Comparison of ENCODE assay signal across 13 cellular contexts in genomic region chr16:24537474-24538337, GRCh38. TPM values are rescaled to one million over a fixed set of nuclear protein-coding genes. Genes with fewer than 3 reads are reported as not detected.
DNase-seq lines count a peak whose midpoint lies in the region; ATAC-seq, FAIRE-seq and TF ChIP-seq lines count a peak whose summit lies in the region.
"Had no signal": no experiment of that assay in that cellular context is flagged by ENCODE, and none has a peak within 500 bp of the region (broad histone marks: within the 10 kb centered on the region; RNA-seq: fewer than 3 reads in every experiment).

No MANE protein-coding gene starts in this region.

- H3K4me3 Mint-ChIP-seq in CD8-positive, alpha-beta T cell = peak overlapping the region; percentile 42
- H3K4me3 Mint-ChIP-seq in effector memory CD8-positive, alpha-beta T cell = peak overlapping the region; percentile 98 to 100

- peaks cover 37% of the 10 kb centered on the region; the same call in 2 of the 3 replicates for H3K4me1 ChIP-seq in A549
- H3K4me1 ChIP-seq in CD8-positive, alpha-beta T cell (ENCODE audit: insufficient read depth, low read length) = peaks cover 13% of the 10 kb centered on the region

- H3K4me1 Mint-ChIP-seq in CD8-positive, alpha-beta T cell (ENCODE audit: low read depth) = peaks cover 22% of the 10 kb centered on the region
- peaks cover 21 to 27% of the 10 kb centered on the region in 2 donors for H3K4me1 Mint-ChIP-seq in effector memory CD8-positive, alpha-beta T cell (ENCODE audit: low read depth in 2 of 2)

- H3K27ac ChIP-seq in A549 = peak overlapping the region; percentile 25 to 65; a peak in 4 of 6 replicates
- no peak overlapping the region for H3K27ac ChIP-seq in CD8-positive, alpha-beta T cell (ENCODE audit: low read depth, low read length)

- intact Hi-C loops in CD8-positive, alpha-beta T cell (cut with DNase I, micrococcal nuclease) = loop anchor here (2.0 to 10.0 kb wide), 6 partner anchors 495 to 1083 kb away; partner anchors contain the start of genes ZKSCAN2 (in 2 of the 2), COG7 (in 1 of the 2), EARS2 (in 1 of the 2) and NDUFAB1 (in 1 of the 2)

- TF ChIP-seq RAD21 in A549 (conservative IDR thresholded peaks at IDR 0.05 in 1 of 2, IDR thresholded peaks at IDR 0.05 in 1 of 2) = no peak

- H3K9me3 Mint-ChIP-seq in CD8-positive, alpha-beta T cell = no peaks in the 10 kb centered on the region
- no peaks in the 10 kb centered on the region for H3K9me3 Mint-ChIP-seq in effector memory CD8-positive, alpha-beta T cell
- H3K9me3 Mint-ChIP-seq: stimulated activated naive B cell treated with anti-CD40 and anti-IgM and Interleukin-4, amounts not matched to agents 10 μg/mL and 1 μg/mL and 100 μg/mL, for 72 hours had no signal

- H3K9me3 ChIP-seq in A549 = no peaks in the 10 kb centered on the region
- no peaks in the 10 kb centered on the region for H3K9me3 ChIP-seq in CD8-positive, alpha-beta T cell (ENCODE audit: low read length)

- H3K27me3 Mint-ChIP-seq in CD8-positive, alpha-beta T cell (ENCODE audit: low read depth) = no peaks in the 10 kb centered on the region
- peaks cover 0 to 2% of the 10 kb centered on the region in 2 donors for H3K27me3 Mint-ChIP-seq in effector memory CD8-positive, alpha-beta T cell

- no peak for TF ChIP-seq POLR2A in A549 (IDR thresholded peaks at IDR 0.05; ENCODE audit: low read length)

- peaks cover 25% of the 10 kb centered on the region for H3K36me3 Mint-ChIP-seq in CD8-positive, alpha-beta T cell
- H3K36me3 Mint-ChIP-seq in effector memory CD8-positive, alpha-beta T cell (ENCODE audit: insufficient read depth) = peaks cover 34% of the 10 kb centered on the region

- peak overlapping the region; percentile 97 for H3K4me2 ChIP-seq in A549

- DNase-seq in A549 (ENCODE audit: low read depth in 1 of 2, low spot score in 1 of 2) (peak; percentile 58 to 80), OCI-M1 (lab: John Stamatoyannopoulos, UW) (peak; percentile 92), GM03348 (ENCODE audit: low spot score) (no peak), NCI-H526 treated with DMSO at 0.1 percent for 48 hours (lab: John Stamatoyannopoulos, UW) (no peak), NCI-H128 (lab: John Stamatoyannopoulos, UW; ENCODE audit: unreplicated experiment) (no peak)
- no peak for DNase-seq in CD8-positive, alpha-beta T cell
- no peak for DNase-seq in effector memory CD8-positive, alpha-beta T cell
- DNase-seq: NCI-H1694; stimulated activated naive B cell treated with anti-CD40 and anti-IgM and Interleukin-4, amounts not matched to agents 10 μg/mL and 1 μg/mL and 100 μg/mL, for 72 hours had no signal

- POLR2A ChIA-PET in A549 (lab: Yijun Ruan, JAX) = no interaction called here
- POLR2A ChIA-PET in CD8-positive, alpha-beta T cell (lab: Charles Lee) = interaction anchor here (0.6 kb wide), 1 partner anchor 1732 kb away, joined by 5 read pairs; no protein-coding TSS in a partner anchor

- H3K36me3 ChIP-seq in CD8-positive, alpha-beta T cell (ENCODE audit: insufficient read depth, low read length) = no peaks in the 10 kb centered on the region

- 53% methylated on average over 16 of the region's 16 CpGs for WGBS in A549 (ENCODE audit: missing lambda C conversion rate)

- TF ChIP-seq CTCF in A549 (IDR thresholded peaks at IDR 0.05) = no peak
- TF ChIP-seq CTCF in CD8-positive, alpha-beta T cell (IDR thresholded peaks at IDR 0.05) = no peak

- peak overlapping the region; percentile 43 for H3K27ac Mint-ChIP-seq in CD8-positive, alpha-beta T cell
- no peak overlapping the region for H3K27ac Mint-ChIP-seq in effector memory CD8-positive, alpha-beta T cell
- H3K27ac Mint-ChIP-seq: stimulated activated naive B cell treated with anti-CD40 and anti-IgM and Interleukin-4, amounts not matched to agents 10 μg/mL and 1 μg/mL and 100 μg/mL, for 72 hours had no signal

- no peak for TF ChIP-seq EP300 in A549 (IDR thresholded peaks at IDR 0.05)

- FAIRE-seq in A549 (lab: Jason Lieb, UNC) = no peak
- FAIRE-seq: bronchial epithelial cell, D721Med, H1 had no signal

- peak in 1 of 2 experiments; percentile 11; a peak in 2 of 6 replicates for ATAC-seq in A549
- no peak for ATAC-seq in CD8-positive, alpha-beta T cell
- ATAC-seq in effector memory CD8-positive, alpha-beta T cell (replicated peaks) = no peak
- ATAC-seq in HG03097 (IDR thresholded peaks at IDR 0.05; ENCODE audit: low FRiP score, unreplicated experiment) = no peak
- ATAC-seq: stimulated activated naive B cell treated with anti-CD40 and anti-IgM and Interleukin-4, amounts not matched to agents 10 μg/mL and 1 μg/mL and 100 μg/mL, for 72 hours had no signal

- H3K4me3 ChIP-seq in A549 = peak overlapping the region; percentile 92; the same call in 2 of the 3 replicates
- no peak overlapping the region for H3K4me3 ChIP-seq in CD8-positive, alpha-beta T cell (ENCODE audit: low read depth, low read length)

- H3K27me3 ChIP-seq in CD8-positive, alpha-beta T cell (ENCODE audit: insufficient read depth, low read length) = no peaks in the 10 kb centered on the region

- CTCF ChIA-PET in A549 (lab: Yijun Ruan, JAX) = interaction anchor here (1.4 to 2.8 kb wide), 4 partner anchors 11 to 75 kb away, joined by 3 to 27 read pairs (median 5); no protein-coding TSS in a partner anchor
- CTCF ChIA-PET in CD8-positive, alpha-beta T cell (lab: Charles Lee) = interaction anchor here (0.8 kb wide), 1 partner anchor 21 kb away, joined by 4 read pairs; no protein-coding TSS in a partner anchor

TF ChIP-seq in A549, 52 proteins besides CTCF, POLR2A, EP300 and RAD21:
- no peak for TF ChIP-seq KDM5A (IDR thresholded peaks at IDR 0.05)
- TF ChIP-seq CHD2 (IDR thresholded peaks at IDR 0.05; ENCODE audit: low read length, partially characterized antibody) = no peak
- no peak for TF ChIP-seq FOSL2 (IDR thresholded peaks at IDR 0.05)
- no peak for TF ChIP-seq FOSL2 (CRISPR knock-in tag; IDR thresholded peaks at IDR 0.05)
- TF ChIP-seq MAX (IDR thresholded peaks at IDR 0.05) = no peak
- TF ChIP-seq BCL3 (IDR thresholded peaks at IDR 0.05) = peak; percentile 39; the same call in 1 of the 3 replicates
- TF ChIP-seq HDAC2 (IDR thresholded peaks at IDR 0.05) = no peak
- TF ChIP-seq RNF2 (IDR thresholded peaks at IDR 0.05; ENCODE audit: borderline replicate concordance, low read depth) = no peak
- no peak for TF ChIP-seq MAZ (IDR thresholded peaks at IDR 0.05; ENCODE audit: borderline replicate concordance, low read depth, low read length)
- no peak for TF ChIP-seq NR3C1 (IDR thresholded peaks at IDR 0.05)
- no peak for TF ChIP-seq EHMT2 (IDR thresholded peaks at IDR 0.05; ENCODE audit: low read depth)
- TF ChIP-seq PHF8 (IDR thresholded peaks at IDR 0.05; ENCODE audit: borderline replicate concordance, low read depth) = peak; percentile 39; the same call in 1 of the 2 replicates
- no peak for TF ChIP-seq ZFP36 (IDR thresholded peaks at IDR 0.05; ENCODE audit: borderline replicate concordance, partially characterized antibody)
- TF ChIP-seq TP53 (CRISPR knock-in tag; IDR thresholded peaks at IDR 0.05) = 0 out of 2 replicates have a peak, but pooled peaks have one; percentile 17

RNA-seq across cellular contexts. Expression of gene RBBP6, which starts 1.7 kb away (rescaled TPM):
- 49.3 and 52.7 TPM in 2 replicates for polyA plus RNA-seq in A549 (2011; rRNA removed)
- polyA plus RNA-seq in A549 (2012; cell fraction: cytosol; rRNA removed) = 13.8 and 15.2 TPM in 2 replicates
- 26.3 and 32.5 TPM in 2 replicates for polyA plus RNA-seq in A549 (2012; cell fraction: nucleus; rRNA removed)
- polyA plus RNA-seq in A549 (2017; fragmentation: RNase III; extraction: RNeasy Plus Mini Kit Qiagen cat#74134 plus additional on column Dnase treatment) = 24.7 to 28.7 TPM (median 25.0 TPM) in 3 replicates
- polyA minus RNA-seq in A549 (2011; rRNA and poly(A)+ RNA removed) = 31.1 and 34.8 TPM in 2 replicates
- total RNA-seq in CD8-positive, alpha-beta T cell = 100 to 1,000 TPM; 172 to 177 TPM

Comparison
In these comparisons a context has a peak if more than half of its experiments do, and no peak if none do; other contexts are left out.
1. DNase-seq: peak in A549 (2 of 2) and OCI-M1 (single experiment); none in CD8-positive, alpha-beta T cell (0 of 7), effector memory CD8-positive, alpha-beta T cell (0 of 3), GM03348 (single experiment), NCI-H526 treated with DMSO at 0.1 percent for 48 hours (single experiment) and NCI-H128 (single experiment).